Comparison of ENCODE assay signal across 1 cellular context in the genomic region with DNA sequence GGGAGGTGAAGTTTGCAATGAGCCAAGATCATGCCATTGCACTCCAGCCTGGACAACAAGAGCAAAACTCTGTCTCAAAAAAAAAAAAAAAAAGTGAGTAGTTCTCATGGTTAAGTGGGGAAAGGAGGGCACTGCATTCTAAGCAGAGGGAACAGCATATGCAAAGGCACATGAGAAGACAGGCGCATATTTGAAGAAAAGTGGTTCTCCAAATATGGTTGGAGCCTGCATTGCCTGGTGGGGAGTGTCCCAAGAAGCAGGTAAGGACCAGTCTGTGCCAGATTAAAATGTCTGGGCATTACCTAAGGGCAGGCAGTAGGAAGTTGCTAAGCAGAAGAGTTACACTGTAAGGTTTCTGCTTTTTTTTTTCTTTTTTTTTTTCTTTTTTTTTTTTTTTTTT.
A peak's percentile ranks its signal among the peaks of the same experiment; 100 is the strongest.
TF ChIP-seq lines count a peak whose summit lies in the region.

No MANE protein-coding gene starts in this region.

TF ChIP-seq in HEK293, 187 proteins besides CTCF, POLR2A, EP300 and RAD21 (continued from another document):
- TF ChIP-seq, protein P1, sequence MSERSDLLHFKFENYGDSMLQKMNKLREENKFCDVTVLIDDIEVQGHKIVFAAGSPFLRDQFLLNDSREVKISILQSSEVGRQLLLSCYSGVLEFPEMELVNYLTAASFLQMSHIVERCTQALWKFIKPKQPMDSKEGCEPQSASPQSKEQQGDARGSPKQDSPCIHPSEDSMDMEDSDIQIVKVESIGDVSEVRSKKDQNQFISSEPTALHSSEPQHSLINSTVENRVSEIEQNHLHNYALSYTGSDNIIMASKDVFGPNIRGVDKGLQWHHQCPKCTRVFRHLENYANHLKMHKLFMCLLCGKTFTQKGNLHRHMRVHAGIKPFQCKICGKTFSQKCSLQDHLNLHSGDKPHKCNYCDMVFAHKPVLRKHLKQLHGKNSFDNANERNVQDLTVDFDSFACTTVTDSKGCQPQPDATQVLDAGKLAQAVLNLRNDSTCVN (tag by site-specific recombination; optimal IDR thresholded peaks at IDR 0.05): no peak
- TF ChIP-seq KLF1 (tag by site-specific recombination; IDR thresholded peaks at IDR 0.05): no peak
- TF ChIP-seq, protein P2, sequence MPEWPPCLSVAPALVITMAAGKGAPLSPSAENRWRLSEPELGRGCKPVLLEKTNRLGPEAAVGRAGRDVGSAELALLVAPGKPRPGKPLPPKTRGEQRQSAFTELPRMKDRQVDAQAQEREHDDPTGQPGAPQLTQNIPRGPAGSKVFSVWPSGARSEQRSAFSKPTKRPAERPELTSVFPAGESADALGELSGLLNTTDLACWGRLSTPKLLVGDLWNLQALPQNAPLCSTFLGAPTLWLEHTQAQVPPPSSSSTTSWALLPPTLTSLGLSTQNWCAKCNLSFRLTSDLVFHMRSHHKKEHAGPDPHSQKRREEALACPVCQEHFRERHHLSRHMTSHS (tag by site-specific recombination; IDR thresholded peaks at IDR 0.05): no peak
- TF ChIP-seq ZNF335 (tag by site-specific recombination; conservative IDR thresholded peaks at IDR 0.05): peak; percentile 71
- TF ChIP-seq ZNF223 (tag by site-specific recombination; IDR thresholded peaks at IDR 0.05): no peak
- no peak for TF ChIP-seq ZSCAN30 (tag by site-specific recombination; IDR thresholded peaks at IDR 0.05)
- TF ChIP-seq ZNF239 (tag by site-specific recombination; IDR thresholded peaks at IDR 0.05): no peak
- no peak for TF ChIP-seq BCL11B (tag by site-specific recombination; IDR thresholded peaks at IDR 0.05; ENCODE audit: low read depth)
- TF ChIP-seq ZNF596 (tag by site-specific recombination; IDR thresholded peaks at IDR 0.05): no peak
- TF ChIP-seq, protein P3, sequence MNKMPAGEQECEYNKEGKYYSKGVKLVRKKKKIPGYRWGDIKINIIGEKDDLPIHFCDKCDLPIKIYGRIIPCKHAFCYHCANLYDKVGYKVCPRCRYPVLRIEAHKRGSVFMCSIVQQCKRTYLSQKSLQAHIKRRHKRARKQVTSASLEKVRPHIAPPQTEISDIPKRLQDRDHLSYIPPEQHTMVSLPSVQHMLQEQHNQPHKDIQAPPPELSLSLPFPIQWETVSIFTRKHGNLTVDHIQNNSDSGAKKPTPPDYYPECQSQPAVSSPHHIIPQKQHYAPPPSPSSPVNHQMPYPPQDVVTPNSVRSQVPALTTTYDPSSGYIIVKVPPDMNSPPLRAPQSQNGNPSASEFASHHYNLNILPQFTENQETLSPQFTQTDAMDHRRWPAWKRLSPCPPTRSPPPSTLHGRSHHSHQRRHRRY (tag by site-specific recombination; IDR thresholded peaks at IDR 0.05): no peak
- no peak for TF ChIP-seq ZBTB8A (tag by site-specific recombination; IDR thresholded peaks at IDR 0.05)
- TF ChIP-seq ZSCAN16 (tag by site-specific recombination; IDR thresholded peaks at IDR 0.05): no peak
- TF ChIP-seq, protein P4, sequence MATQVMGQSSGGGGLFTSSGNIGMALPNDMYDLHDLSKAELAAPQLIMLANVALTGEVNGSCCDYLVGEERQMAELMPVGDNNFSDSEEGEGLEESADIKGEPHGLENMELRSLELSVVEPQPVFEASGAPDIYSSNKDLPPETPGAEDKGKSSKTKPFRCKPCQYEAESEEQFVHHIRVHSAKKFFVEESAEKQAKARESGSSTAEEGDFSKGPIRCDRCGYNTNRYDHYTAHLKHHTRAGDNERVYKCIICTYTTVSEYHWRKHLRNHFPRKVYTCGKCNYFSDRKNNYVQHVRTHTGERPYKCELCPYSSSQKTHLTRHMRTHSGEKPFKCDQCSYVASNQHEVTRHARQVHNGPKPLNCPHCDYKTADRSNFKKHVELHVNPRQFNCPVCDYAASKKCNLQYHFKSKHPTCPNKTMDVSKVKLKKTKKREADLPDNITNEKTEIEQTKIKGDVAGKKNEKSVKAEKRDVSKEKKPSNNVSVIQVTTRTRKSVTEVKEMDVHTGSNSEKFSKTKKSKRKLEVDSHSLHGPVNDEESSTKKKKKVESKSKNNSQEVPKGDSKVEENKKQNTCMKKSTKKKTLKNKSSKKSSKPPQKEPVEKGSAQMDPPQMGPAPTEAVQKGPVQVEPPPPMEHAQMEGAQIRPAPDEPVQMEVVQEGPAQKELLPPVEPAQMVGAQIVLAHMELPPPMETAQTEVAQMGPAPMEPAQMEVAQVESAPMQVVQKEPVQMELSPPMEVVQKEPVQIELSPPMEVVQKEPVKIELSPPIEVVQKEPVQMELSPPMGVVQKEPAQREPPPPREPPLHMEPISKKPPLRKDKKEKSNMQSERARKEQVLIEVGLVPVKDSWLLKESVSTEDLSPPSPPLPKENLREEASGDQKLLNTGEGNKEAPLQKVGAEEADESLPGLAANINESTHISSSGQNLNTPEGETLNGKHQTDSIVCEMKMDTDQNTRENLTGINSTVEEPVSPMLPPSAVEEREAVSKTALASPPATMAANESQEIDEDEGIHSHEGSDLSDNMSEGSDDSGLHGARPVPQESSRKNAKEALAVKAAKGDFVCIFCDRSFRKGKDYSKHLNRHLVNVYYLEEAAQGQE (tag by site-specific recombination; IDR thresholded peaks at IDR 0.05): no peak
- TF ChIP-seq ZNF146 (tag by site-specific recombination; IDR thresholded peaks at IDR 0.05): no peak
- TF ChIP-seq, protein P5, sequence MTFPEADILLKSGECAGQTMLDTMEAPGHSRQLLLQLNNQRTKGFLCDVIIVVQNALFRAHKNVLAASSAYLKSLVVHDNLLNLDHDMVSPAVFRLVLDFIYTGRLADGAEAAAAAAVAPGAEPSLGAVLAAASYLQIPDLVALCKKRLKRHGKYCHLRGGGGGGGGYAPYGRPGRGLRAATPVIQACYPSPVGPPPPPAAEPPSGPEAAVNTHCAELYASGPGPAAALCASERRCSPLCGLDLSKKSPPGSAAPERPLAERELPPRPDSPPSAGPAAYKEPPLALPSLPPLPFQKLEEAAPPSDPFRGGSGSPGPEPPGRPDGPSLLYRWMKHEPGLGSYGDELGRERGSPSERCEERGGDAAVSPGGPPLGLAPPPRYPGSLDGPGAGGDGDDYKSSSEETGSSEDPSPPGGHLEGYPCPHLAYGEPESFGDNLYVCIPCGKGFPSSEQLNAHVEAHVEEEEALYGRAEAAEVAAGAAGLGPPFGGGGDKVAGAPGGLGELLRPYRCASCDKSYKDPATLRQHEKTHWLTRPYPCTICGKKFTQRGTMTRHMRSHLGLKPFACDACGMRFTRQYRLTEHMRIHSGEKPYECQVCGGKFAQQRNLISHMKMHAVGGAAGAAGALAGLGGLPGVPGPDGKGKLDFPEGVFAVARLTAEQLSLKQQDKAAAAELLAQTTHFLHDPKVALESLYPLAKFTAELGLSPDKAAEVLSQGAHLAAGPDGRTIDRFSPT (tag by site-specific recombination; IDR thresholded peaks at IDR 0.05): no peak
- TF ChIP-seq ZNF768 (tag by site-specific recombination; IDR thresholded peaks at IDR 0.05): no peak
- peak; percentile 71 for TF ChIP-seq ZNF623 (tag by site-specific recombination; IDR thresholded peaks at IDR 0.05)
- no peak for TF ChIP-seq ZNF664 (tag by site-specific recombination; IDR thresholded peaks at IDR 0.05)
- TF ChIP-seq ZBTB17 (tag by site-specific recombination; IDR thresholded peaks at IDR 0.05): peak; percentile 45
- TF ChIP-seq, protein P6, sequence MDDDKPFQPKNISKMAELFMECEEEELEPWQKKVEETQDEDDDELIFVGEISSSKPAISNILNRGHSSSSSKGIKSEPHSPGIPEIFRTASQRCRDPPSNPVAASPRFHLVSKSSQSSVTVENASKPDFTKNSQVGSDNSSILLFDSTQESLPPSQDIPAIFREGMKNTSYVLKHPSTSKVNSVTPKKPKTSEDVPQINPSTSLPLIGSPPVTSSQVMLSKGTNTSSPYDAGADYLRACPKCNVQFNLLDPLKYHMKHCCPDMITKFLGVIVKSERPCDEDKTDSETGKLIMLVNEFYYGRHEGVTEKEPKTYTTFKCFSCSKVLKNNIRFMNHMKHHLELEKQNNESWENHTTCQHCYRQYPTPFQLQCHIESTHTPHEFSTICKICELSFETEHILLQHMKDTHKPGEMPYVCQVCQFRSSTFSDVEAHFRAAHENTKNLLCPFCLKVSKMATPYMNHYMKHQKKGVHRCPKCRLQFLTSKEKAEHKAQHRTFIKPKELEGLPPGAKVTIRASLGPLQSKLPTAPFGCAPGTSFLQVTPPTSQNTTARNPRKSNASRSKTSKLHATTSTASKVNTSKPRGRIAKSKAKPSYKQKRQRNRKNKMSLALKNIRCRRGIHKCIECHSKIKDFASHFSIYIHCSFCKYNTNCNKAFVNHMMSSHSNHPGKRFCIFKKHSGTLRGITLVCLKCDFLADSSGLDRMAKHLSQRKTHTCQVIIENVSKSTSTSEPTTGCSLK (tag by site-specific recombination; IDR thresholded peaks at IDR 0.05): no peak
- TF ChIP-seq ZNF391 (tag by site-specific recombination; IDR thresholded peaks at IDR 0.05; ENCODE audit: borderline replicate concordance, low read depth): no peak
- TF ChIP-seq ZNF19 (tag by site-specific recombination; IDR thresholded peaks at IDR 0.05; ENCODE audit: low read depth): no peak
